Comparison of ENCODE assay signal across 19 cellular contexts in genomic region chr6:118535176-118535844, GRCh38. TPM values are rescaled to one million over a fixed set of nuclear protein-coding genes. Genes with fewer than 3 reads are reported as not detected.
DNase-seq lines count a peak whose midpoint lies in the region; ATAC-seq, FAIRE-seq and TF ChIP-seq lines count a peak whose summit lies in the region.
"Had no signal": no experiment of that assay in that cellular context is flagged by ENCODE, and none has a peak within 500 bp of the region (broad histone marks: within the 10 kb centered on the region; RNA-seq: fewer than 3 reads in every experiment).

No MANE protein-coding gene starts in this region.

- H3K27me3 ChIP-seq in GM23248 (replicated peaks; ENCODE audit: insufficient read depth): no peaks in the 10 kb centered on the region

- H3K9me3 Mint-ChIP-seq in activated T-cell treated with anti-CD3 and anti-CD28 coated beads, Interleukin-2, amount 50 U/mL, for 4 hours: peaks cover 8% of the 10 kb centered on the region
- H3K9me3 Mint-ChIP-seq in activated T-cell treated with anti-CD3 and anti-CD28 coated beads, Interleukin-2, amount 50 U/mL, for 72 hours: peaks cover 3 to 9% of the 10 kb centered on the region in 2 donors
- H3K9me3 Mint-ChIP-seq in activated naive CD8-positive, alpha-beta T cell (ENCODE audit: low read depth): no peaks in the 10 kb centered on the region

- no peak overlapping the region for H3K9ac ChIP-seq in GM23248

- H3K4me3 Mint-ChIP-seq in activated T-cell treated with anti-CD3 and anti-CD28 coated beads, Interleukin-2, amount 50 U/mL, for 4 hours: no peak overlapping the region
- H3K4me3 Mint-ChIP-seq in activated T-cell treated with anti-CD3 and anti-CD28 coated beads, Interleukin-2, amount 50 U/mL, for 72 hours: no peak overlapping the region
- H3K4me3 Mint-ChIP-seq in activated naive CD8-positive, alpha-beta T cell: no peak overlapping the region
- H3K4me3 Mint-ChIP-seq: CD4-positive, CD25-positive, alpha-beta regulatory T cell; H9; HFFc6 had no signal

- no peaks in the 10 kb centered on the region for H3K27me3 Mint-ChIP-seq in activated T-cell treated with anti-CD3 and anti-CD28 coated beads, Interleukin-2, amount 50 U/mL, for 4 hours (ENCODE audit: low read depth)
- no peaks in the 10 kb centered on the region for H3K27me3 Mint-ChIP-seq in activated T-cell treated with anti-CD3 and anti-CD28 coated beads, Interleukin-2, amount 50 U/mL, for 72 hours (ENCODE audit: low read depth)
- H3K27me3 Mint-ChIP-seq in activated naive CD8-positive, alpha-beta T cell: no peaks in the 10 kb centered on the region
- H3K27me3 Mint-ChIP-seq: CD4-positive, CD25-positive, alpha-beta regulatory T cell had no signal

- peaks cover 2% of the 10 kb centered on the region; the same call in 1 of the 2 replicates for H4K20me1 ChIP-seq in GM23248 (ENCODE audit: insufficient read depth)

- H3K79me2 ChIP-seq in GM23248 (ENCODE audit: insufficient read depth): peaks cover 90% of the 10 kb centered on the region

- no peak for DNase-seq in activated T-cell treated with anti-CD3 and anti-CD28 coated beads, Interleukin-2, amount 50 U/mL, for 4 hours
- no peak for DNase-seq in activated T-cell treated with anti-CD3 and anti-CD28 coated beads, Interleukin-2, amount 50 U/mL, for 72 hours
- peak; percentile 25 for DNase-seq in GM23248
- DNase-seq in stimulated activated naive CD8-positive, alpha-beta T cell treated with anti-CD3 and anti-CD28 coated beads, Interleukin-15, Interleukin-2, amounts not matched to agents 100 U/mL and 50 U/mL, for 24 hours: no peak
- no peak for DNase-seq in H54 (ENCODE audit: insufficient read length, low spot score)
- DNase-seq in stimulated activated CD8-positive, alpha-beta memory T cell treated with anti-CD3 and anti-CD28 coated beads, Interleukin-4, amount 100 ng/mL, for 48 hours: no peak
- DNase-seq: CD4-positive, CD25-positive, alpha-beta regulatory T cell; EL; H9; HFFc6; Kasumi-1; NCI-H1417; NCI-H1694 treated with DMSO at 0.1 percent for 48 hours; NCI-H2081 treated with DMSO at 0.1 percent for 48 hours; NCI-H446; NCI-H526; OCI-M1 had no signal

- TF ChIP-seq POLR2A in H54 (IDR thresholded peaks at IDR 0.05; ENCODE audit: low read depth, low read length): no peak

- peaks cover 5% of the 10 kb centered on the region for H3K9me3 ChIP-seq in GM23248 (ENCODE audit: low read depth)

- no peak overlapping the region for H3K4me2 ChIP-seq in GM23248 (ENCODE audit: unreplicated experiment)

- ATAC-seq in activated T-cell treated with anti-CD3 and anti-CD28 coated beads, Interleukin-2, amount 50 U/mL, for 4 hours: peak; percentile 32 to 37
- ATAC-seq in activated T-cell treated with anti-CD3 and anti-CD28 coated beads, Interleukin-2, amount 50 U/mL, for 72 hours (replicated peaks in 1 of 2): no peak
- ATAC-seq in stimulated activated naive CD8-positive, alpha-beta T cell treated with anti-CD3 and anti-CD28 coated beads, Interleukin-15, Interleukin-2, amounts not matched to agents 100 U/mL and 50 U/mL, for 24 hours: peak; percentile 76

- H2AFZ ChIP-seq in GM23248: no peak overlapping the region

- H3K36me3 Mint-ChIP-seq in activated T-cell treated with anti-CD3 and anti-CD28 coated beads, Interleukin-2, amount 50 U/mL, for 4 hours (ENCODE audit: insufficient read depth): peaks cover 16% of the 10 kb centered on the region
- H3K36me3 Mint-ChIP-seq in activated T-cell treated with anti-CD3 and anti-CD28 coated beads, Interleukin-2, amount 50 U/mL, for 72 hours (ENCODE audit: insufficient read depth in 2 of 2): peaks cover 8 to 23% of the 10 kb centered on the region in 2 donors
- peaks cover 15% of the 10 kb centered on the region for H3K36me3 Mint-ChIP-seq in activated naive CD8-positive, alpha-beta T cell

- no peak overlapping the region for H3K27ac Mint-ChIP-seq in activated T-cell treated with anti-CD3 and anti-CD28 coated beads, Interleukin-2, amount 50 U/mL, for 72 hours
- H3K27ac Mint-ChIP-seq in activated naive CD8-positive, alpha-beta T cell: peak overlapping the region; percentile 23
- H3K27ac Mint-ChIP-seq: CD4-positive, CD25-positive, alpha-beta regulatory T cell; H9; HFFc6 had no signal

- in situ Hi-C loops in GM23248 (cut with MboI): no loop called here

- no peak overlapping the region for H3K4me3 ChIP-seq in GM23248

- H3K27ac ChIP-seq in GM23248: no peak overlapping the region

- H3K4me1 Mint-ChIP-seq in activated T-cell treated with anti-CD3 and anti-CD28 coated beads, Interleukin-2, amount 50 U/mL, for 4 hours (ENCODE audit: low read depth): peaks cover 23% of the 10 kb centered on the region
- peaks cover 27% of the 10 kb centered on the region for H3K4me1 Mint-ChIP-seq in activated T-cell treated with anti-CD3 and anti-CD28 coated beads, Interleukin-2, amount 50 U/mL, for 72 hours (ENCODE audit: low read depth)
- peaks cover 42% of the 10 kb centered on the region for H3K4me1 Mint-ChIP-seq in activated naive CD8-positive, alpha-beta T cell (ENCODE audit: low read depth)
- H3K4me1 Mint-ChIP-seq: H9 had no signal

- no peak for FAIRE-seq in H54 (lab: Jason Lieb, UNC)

- peaks cover 19% of the 10 kb centered on the region for H3K4me1 ChIP-seq in GM23248 (ENCODE audit: insufficient read depth)

- 97 to 99% methylated on average over 6 of the region's 6 CpGs for WGBS in GM23248 (ENCODE audit: low coverage in 1 of 2, low lambda C conversion rate in 2 of 2, missing lambda C conversion rate in 2 of 2), 2 experiments

- H3F3A ChIP-seq in GM23248 (ENCODE audit: insufficient read depth): 0 out of 2 replicates have a peak, but pooled peaks cover 5% of the 10 kb centered on the region

- no peaks in the 10 kb centered on the region for H3K9me2 ChIP-seq in GM23248 (ENCODE audit: insufficient read depth)

- H3K36me3 ChIP-seq in GM23248 (ENCODE audit: low read depth): peaks cover 3% of the 10 kb centered on the region; the same call in 1 of the 2 replicates

RNA-seq across cellular contexts. Expression of gene PLN, which starts 12.8 kb away (rescaled TPM):
- under 1 TPM in 1 of 3 donors, not detected in 2; 0.16 TPM for total RNA-seq in activated T-cell treated with anti-CD3 and anti-CD28 coated beads, Interleukin-2, amount 50 U/mL, for 4 hours
- total RNA-seq in activated T-cell treated with anti-CD3 and anti-CD28 coated beads, Interleukin-2, amount 50 U/mL, for 72 hours: not detected
- total RNA-seq in GM23248 (2014; rRNA removed; shearing (Covaris generic)): not detected in 2 replicates
- 0.49 TPM in 1 of 2 replicates, not detected in the other for polyA plus RNA-seq in GM23248 (2016; fragmentation: Nextera tagmentation; extraction: Ambion mirVana)
- total RNA-seq: CD4-positive, CD25-positive, alpha-beta regulatory T cell; H9; HFFc6; MCF 10A had no signal

Comparison
In these comparisons a context has a peak if more than half of its experiments do, and no peak if none do; other contexts are left out.
1. ATAC-seq: peak in activated T-cell treated with anti-CD3 and anti-CD28 coated beads, Interleukin-2, amount 50 U/mL, for 4 hours (2 of 2) and stimulated activated naive CD8-positive, alpha-beta T cell treated with anti-CD3 and anti-CD28 coated beads, Interleukin-15, Interleukin-2, amounts not matched to agents 100 U/mL and 50 U/mL, for 24 hours (single experiment); none in activated T-cell treated with anti-CD3 and anti-CD28 coated beads, Interleukin-2, amount 50 U/mL, for 72 hours (0 of 2).